ENCODE assay signal across 22 cellular contexts in genomic region chr5:36462295-36463021, GRCh38.
DNase-seq lines count a peak whose midpoint lies in the region; TF ChIP-seq lines count a peak whose summit lies in the region.
"Had no signal": no experiment of that assay in that cellular context is flagged by ENCODE, and none has a peak within 500 bp of the region (broad histone marks: within the 10 kb centered on the region; RNA-seq: fewer than 3 reads in every experiment).

No MANE protein-coding gene starts in this region.

- peak overlapping the region; percentile 48; the same call in 1 of the 2 replicates for H3K27ac ChIP-seq in RWPE1
- H3K27ac ChIP-seq: SK-N-MC, tibial nerve had no signal

- intact Hi-C loops in lower leg skin (cut with DNase I; ENCODE audit: low total_unique reads) = no loop called here

- 55 to 69% methylated on average over 5 of the region's 5 CpGs for WGBS in lower leg skin, 2 donors

- TF ChIP-seq POLR2A in lower leg skin (IDR thresholded peaks at IDR 0.05) = no peak

- DNase-seq in A172 (ENCODE audit: low spot score) (peak; percentile 63), HT1080 (ENCODE audit: low read depth) (peak; percentile 58), RWPE1 (ENCODE audit: low spot score) (peak; percentile 61), fibroblast of mammary gland (ENCODE audit: low read depth) (peak; percentile 26), DMS 273 treated with DMSO at 0.1 percent for 48 hours (lab: John Stamatoyannopoulos, UW) (no peak), lower leg skin (ENCODE audit: low spot score in 2 of 2) (no peak), RKO (ENCODE audit: low spot score) (no peak)
- no peak for DNase-seq in NK-92 treated with Interleukin-12 subunit alpha and Interleukin-12 subunit beta, amount 100 ng/mL, for 24 hours (lab: John Stamatoyannopoulos, UW)
- DNase-seq: activated CD4-positive, CD25-positive, alpha-beta regulatory T cell treated with anti-CD3 and anti-CD28 coated beads, Interleukin-2, amount 50 U/mL, for 72 hours; activated naive CD8-positive, alpha-beta T cell treated with anti-CD3 and anti-CD28 coated beads, Interleukin-2, amount 50 U/mL, for 24 hours; DMS153; effector CD4-positive, alpha-beta T cell; islet precursor cell; NCI-H1092 treated with DMSO at 0.1 percent for 48 hours; NCI-H2107; NCI-H524; retina; stimulated activated CD4-positive, alpha-beta T cell treated with anti-CD3 and anti-CD28 coated beads, Interleukin-15, amount 100 ng/mL, for 24 hours; stimulated activated naive CD4-positive, alpha-beta T cell; T-helper 9 cell had no signal

- POLR2A ChIA-PET in RWPE1 (lab: Yijun Ruan, JAX; ENCODE audit: low non-redundant PET) = no interaction called here

- H3K4me3 ChIP-seq in fibroblast of mammary gland (ENCODE audit: control insufficient read depth, low read depth, low read length) (no peak overlapping the region), lower leg skin (ENCODE audit: low read depth, poor library complexity, severe bottlenecking) (no peak overlapping the region)
- H3K4me3 ChIP-seq: SK-N-MC, tibial nerve had no signal

- no peak for TF ChIP-seq CTCF in RWPE1 (conservative IDR thresholded peaks at IDR 0.05; ENCODE audit: low read depth)
- no peak for TF ChIP-seq CTCF in fibroblast of mammary gland (conservative IDR thresholded peaks at IDR 0.05; ENCODE audit: control insufficient read depth, insufficient read depth, low read depth, low read length)
- no peak for TF ChIP-seq CTCF in lower leg skin (IDR thresholded peaks at IDR 0.05)

- CTCF ChIA-PET in RWPE1 (lab: Yijun Ruan, JAX) = no interaction called here

Comparison
In these comparisons a context has a peak if more than half of its experiments do, and no peak if none do; other contexts are left out.
1. DNase-seq: peak in A172 (single experiment), HT1080 (single experiment), RWPE1 (single experiment) and fibroblast of mammary gland (single experiment); none in DMS 273 treated with DMSO at 0.1 percent for 48 hours (single experiment), lower leg skin (0 of 2), NK-92 treated with Interleukin-12 subunit alpha and Interleukin-12 subunit beta, amount 100 ng/mL, for 24 hours (single experiment) and RKO (single experiment).